28 cellular contexts compared by ENCODE assay signal in the genomic region with DNA sequence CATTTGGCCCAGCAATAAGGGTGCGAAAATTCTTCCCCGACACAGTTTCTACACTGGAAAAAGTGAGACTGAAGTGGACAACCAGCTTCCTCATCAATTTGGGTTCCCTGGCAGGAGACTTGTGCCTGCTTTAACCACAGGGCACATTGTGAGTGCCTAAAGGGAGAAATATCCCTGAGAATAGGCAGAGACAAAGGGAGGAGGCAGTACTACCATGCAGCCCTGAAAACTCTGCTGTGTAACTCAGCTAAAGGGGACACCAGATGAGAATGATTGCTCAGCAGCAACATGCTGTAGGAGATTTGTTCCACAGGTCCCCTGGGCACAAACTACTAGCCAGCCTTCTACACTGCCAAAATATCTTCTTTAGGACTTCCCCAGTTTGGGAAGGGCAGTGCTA.
"Had no signal": no experiment of that assay in that cellular context is flagged by ENCODE, and none has a peak within 500 bp of the region (broad histone marks: within the 10 kb centered on the region; RNA-seq: fewer than 3 reads in every experiment).

No MANE protein-coding gene starts in this region.

- H3K36me3 ChIP-seq: neural progenitor cell, ovary, right lobe of liver, sigmoid colon, stomach, thoracic aorta, thyroid gland, tibial nerve, upper lobe of right lung, uterus had no signal

- H3K4me1 ChIP-seq: neural progenitor cell, parathyroid adenoma, right lobe of liver, thyroid gland, tibial nerve, upper lobe of right lung, uterus had no signal

- H3K4me2 ChIP-seq: neural progenitor cell had no signal

- H3K79me2 ChIP-seq: parathyroid adenoma had no signal

- H3K9me3 ChIP-seq: psoas muscle, right lobe of liver, thyroid gland, upper lobe of right lung, uterus had no signal

- H3K9ac ChIP-seq: neural progenitor cell, parathyroid adenoma had no signal

- H3K36me3 Mint-ChIP-seq: neural progenitor cell; stimulated activated effector memory CD8-positive, alpha-beta T cell treated with anti-CD3 and anti-CD28 coated beads, Interleukin-12 subunit alpha, Interleukin-12 subunit beta, amount 100 ng/mL, for 72 hours; type B pancreatic cell had no signal

- H3K27ac Mint-ChIP-seq: natural killer cell; nephron; neural progenitor cell; progenitor cell of endocrine pancreas; stimulated activated effector memory CD8-positive, alpha-beta T cell treated with anti-CD3 and anti-CD28 coated beads, Interleukin-12 subunit alpha, Interleukin-12 subunit beta, amount 100 ng/mL, for 72 hours; stimulated activated naive B cell treated with anti-CD40 and anti-IgM and Interleukin-4, amounts not matched to agents 10 μg/mL and 1 μg/mL and 100 μg/mL, for 72 hours; stimulated activated naive CD8-positive, alpha-beta T cell treated with anti-CD3 and anti-CD28 coated beads, Interleukin-15, Interleukin-2, amounts not matched to agents 100 ng/mL and 50 ng/mL, for 24 hours; type B pancreatic cell had no signal

- DNase-seq: natural killer cell; occipital lobe; ovary; posterior cingulate gyrus; psoas muscle; right cardiac atrium; right lobe of liver; sigmoid colon; small intestine; stimulated activated CD4-positive, alpha-beta T cell treated with anti-CD3 and anti-CD28 coated beads, Interleukin-15, amount 100 ng/mL, for 24 hours; stimulated activated CD4-positive, alpha-beta T cell treated with anti-CD3 and anti-CD28 coated beads, Interleukin-2, amount 100 ng/mL, for 24 hours; stimulated activated CD4-positive, alpha-beta T cell treated with anti-CD3 and anti-CD28 coated beads, Interleukin-2, amount 100 ng/mL, for 48 hours; stimulated activated CD4-positive, alpha-beta T cell treated with anti-CD3 and anti-CD28 coated beads, Interleukin-4, amount 100 ng/mL, for 24 hours; stimulated activated naive B cell treated with anti-CD40 and anti-IgM and Interleukin-4, amounts not matched to agents 10 μg/mL and 1 μg/mL and 100 μg/mL, for 72 hours; stimulated activated naive CD4-positive, alpha-beta T cell treated with Interleukin-2 at 50 U/mL for 16 hours; stomach; thyroid gland; upper lobe of right lung; uterus had no signal

- H2AFZ ChIP-seq: neural progenitor cell, parathyroid adenoma had no signal

- H3K27me3 ChIP-seq: neural progenitor cell, ovary, right lobe of liver, sigmoid colon, stomach, thyroid gland, tibial nerve, upper lobe of right lung, uterus had no signal

- ATAC-seq: natural killer cell; psoas muscle; right cardiac atrium; right lobe of liver; stimulated activated effector memory CD8-positive, alpha-beta T cell treated with anti-CD3 and anti-CD28 coated beads, Interleukin-12 subunit alpha, Interleukin-12 subunit beta, amount 100 ng/mL, for 72 hours; stimulated activated naive B cell treated with anti-CD40 and anti-IgM and Interleukin-4, amounts not matched to agents 10 μg/mL and 1 μg/mL and 100 μg/mL, for 72 hours; upper lobe of right lung had no signal

- H3K27me3 Mint-ChIP-seq: type B pancreatic cell had no signal

- H3K27ac ChIP-seq: neural progenitor cell, ovary, parathyroid adenoma, psoas muscle, right lobe of liver, sigmoid colon, stomach, thoracic aorta, thyroid gland, tibial nerve, upper lobe of right lung, uterus had no signal

- H3K4me3 ChIP-seq: neural progenitor cell, ovary, psoas muscle, right lobe of liver, sigmoid colon, stomach, thoracic aorta, thyroid gland, tibial nerve, upper lobe of right lung, uterus had no signal

- H3K4me1 Mint-ChIP-seq: natural killer cell; neural progenitor cell; stimulated activated effector memory CD8-positive, alpha-beta T cell treated with anti-CD3 and anti-CD28 coated beads, Interleukin-12 subunit alpha, Interleukin-12 subunit beta, amount 100 ng/mL, for 72 hours had no signal

- H3K4me3 Mint-ChIP-seq: natural killer cell; nephron; neural progenitor cell; stimulated activated effector memory CD8-positive, alpha-beta T cell treated with anti-CD3 and anti-CD28 coated beads, Interleukin-12 subunit alpha, Interleukin-12 subunit beta, amount 100 ng/mL, for 72 hours; stimulated activated naive B cell treated with anti-CD40 and anti-IgM and Interleukin-4, amounts not matched to agents 10 μg/mL and 1 μg/mL and 100 μg/mL, for 72 hours; stimulated activated naive CD8-positive, alpha-beta T cell treated with anti-CD3 and anti-CD28 coated beads, Interleukin-15, Interleukin-2, amounts not matched to agents 100 ng/mL and 50 ng/mL, for 24 hours; type B pancreatic cell had no signal
